In the genomic region with DNA sequence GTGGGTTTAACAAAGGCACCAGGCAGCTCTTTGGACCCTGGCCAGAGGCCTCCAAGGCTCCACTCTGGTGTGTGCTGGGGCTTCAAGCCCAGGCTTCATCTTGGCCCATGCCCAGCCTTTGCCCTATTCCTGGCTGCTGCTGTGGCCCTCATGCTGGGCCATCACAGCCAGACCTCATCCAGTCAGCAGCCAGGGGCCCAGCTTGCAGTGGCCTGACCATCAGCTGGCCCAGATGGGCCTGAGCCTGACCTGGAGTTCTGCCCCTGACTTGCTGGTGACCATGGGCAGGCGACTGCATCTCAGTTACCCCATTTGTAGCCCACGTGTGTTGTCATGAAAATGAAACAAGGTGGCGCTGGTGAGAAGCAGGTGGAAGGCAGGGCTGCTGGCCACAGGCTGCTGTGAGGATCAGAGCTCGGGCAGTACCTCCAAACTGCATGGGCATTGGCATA, we compare ENCODE assay signal across 10 cellular contexts.
DNase-seq lines count a peak whose midpoint lies in the region; ATAC-seq and TF ChIP-seq lines count a peak whose summit lies in the region.
"Had no signal": no experiment of that assay in that cellular context is flagged by ENCODE, and none has a peak within 500 bp of the region (broad histone marks: within the 10 kb centered on the region; RNA-seq: fewer than 3 reads in every experiment).

No MANE protein-coding gene starts in this region.

- H3K36me3 ChIP-seq in BE2C = peaks cover 70% of the 10 kb centered on the region

- no peak for DNase-seq in BE2C
- DNase-seq in HFFc6 = no peak
- no peak for DNase-seq in astrocyte of the spinal cord (ENCODE audit: low read depth, low spot score)
- DNase-seq in islet precursor cell = peak; percentile 59
- DNase-seq in stimulated activated CD4-positive, alpha-beta T cell treated with anti-CD3 and anti-CD28 coated beads, Interleukin-1b, Interleukin-23, amount 100 ng/mL, for 48 hours = no peak
- no peak for DNase-seq in DMS114 treated with DMSO at 0.1 percent for 48 hours (lab: John Stamatoyannopoulos, UW; ENCODE audit: unreplicated experiment)
- no peak for DNase-seq in kidney glomerular epithelial cell (lab: John Stamatoyannopoulos, UW)
- DNase-seq: nephron progenitor cell; stimulated activated CD4-positive, alpha-beta T cell treated with anti-CD3 and anti-CD28 coated beads, Interleukin-2, amount 100 ng/mL, for 24 hours had no signal

- H3K27me3 Mint-ChIP-seq in HFFc6 (ENCODE audit: insufficient read depth) = peaks cover 9% of the 10 kb centered on the region

- H3K27ac Mint-ChIP-seq in HFFc6 = no peak overlapping the region
- H3K27ac Mint-ChIP-seq: nephron progenitor cell had no signal

- H3K4me3 Mint-ChIP-seq in HFFc6 = no peak overlapping the region
- H3K4me3 Mint-ChIP-seq: nephron progenitor cell had no signal

- peak; percentile 50 for TF ChIP-seq CTCF in BE2C (IDR thresholded peaks at IDR 0.05; ENCODE audit: low read depth, low read length)
- TF ChIP-seq CTCF in HFFc6 (IDR thresholded peaks at IDR 0.05) = peak; percentile 51
- TF ChIP-seq CTCF in astrocyte of the spinal cord (IDR thresholded peaks at IDR 0.05; ENCODE audit: low read depth, low read length) = peak; percentile 26

- no peaks in the 10 kb centered on the region for H3K9me3 Mint-ChIP-seq in HFFc6
- H3K9me3 Mint-ChIP-seq: nephron progenitor cell had no signal

- H3K4me1 ChIP-seq in BE2C = no peaks in the 10 kb centered on the region

- ATAC-seq in HG03095 (IDR thresholded peaks at IDR 0.05; ENCODE audit: unreplicated experiment) = no peak

- H3K36me3 Mint-ChIP-seq in HFFc6 (ENCODE audit: low read depth) = peaks cover 23% of the 10 kb centered on the region

- no peak overlapping the region for H3K4me3 ChIP-seq in BE2C (ENCODE audit: low read depth, low read length)
- no peak overlapping the region for H3K4me3 ChIP-seq in astrocyte of the spinal cord (ENCODE audit: low read depth, low read length)

- in situ Hi-C loops in astrocyte of the spinal cord (cut with HindIII; ENCODE audit: low sequenced_read_pairs) = no loop called here

- no peaks in the 10 kb centered on the region for H3K4me1 Mint-ChIP-seq in HFFc6 (ENCODE audit: low read depth)

- H3K9me3 ChIP-seq in BE2C = no peaks in the 10 kb centered on the region

- no peaks in the 10 kb centered on the region for H3K27me3 ChIP-seq in BE2C
